ENCODE assay signal across 29 cellular contexts in the genomic region with DNA sequence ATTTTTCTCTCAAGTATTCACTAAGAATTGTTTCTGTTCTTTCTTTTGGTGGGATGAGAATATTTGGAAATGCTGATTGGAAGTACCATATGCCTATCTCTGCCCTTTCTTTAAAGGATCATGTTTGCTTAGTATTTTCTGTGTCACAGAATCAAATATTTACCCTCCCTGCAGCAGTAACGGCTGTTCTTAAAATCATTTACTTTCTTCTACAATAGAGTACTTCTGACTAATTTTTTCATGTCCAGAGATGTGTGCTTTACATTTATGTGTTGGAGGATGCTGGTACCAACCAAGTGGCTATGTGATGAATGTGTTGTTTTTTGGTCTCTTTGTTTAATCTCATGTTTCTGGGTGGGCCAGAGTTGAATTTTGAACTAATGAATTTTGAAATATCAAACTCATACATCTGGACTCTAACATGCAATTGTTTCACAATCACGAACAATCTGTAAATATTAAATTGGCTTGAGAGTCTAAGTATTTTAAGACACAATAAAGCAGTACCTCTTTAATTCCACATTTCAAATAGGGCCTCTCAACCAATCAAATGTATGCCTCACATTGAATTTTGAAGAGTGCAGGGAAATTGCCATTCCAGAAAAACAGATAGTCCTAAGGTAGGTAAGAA.
A peak's percentile ranks its signal among the peaks of the same experiment; 100 is the strongest.
DNase-seq lines count a peak whose midpoint lies in the region; ATAC-seq, FAIRE-seq and TF ChIP-seq lines count a peak whose summit lies in the region.
"Had no signal": no experiment of that assay in that cellular context is flagged by ENCODE, and none has a peak within 500 bp of the region (broad histone marks: within the 10 kb centered on the region; RNA-seq: fewer than 3 reads in every experiment).

No MANE protein-coding gene starts in this region.

- TF ChIP-seq CTCF in 22Rv1 (IDR thresholded peaks at IDR 0.05) = no peak

- FAIRE-seq in urothelium cell line (lab: Jason Lieb, UNC) = no peak
- FAIRE-seq: endothelial cell of umbilical vein, islet of Langerhans had no signal

- no peak for ATAC-seq in GM19324 (IDR thresholded peaks at IDR 0.05; ENCODE audit: low FRiP score, unreplicated experiment)
- ATAC-seq: activated CD4-positive, alpha-beta T cell treated with anti-CD3 and anti-CD28 coated beads for 36 hours; body of pancreas; HCT116 had no signal

- H3K27ac ChIP-seq in 22Rv1 = peak overlapping the region; percentile 65
- H3K27ac ChIP-seq: BLaER1, body of pancreas, lower lobe of right lung, ovary, right atrium auricular region, SK-N-MC, spleen, tibial nerve had no signal

- DNase-seq in DMS53 treated with DMSO at 0.1 percent for 48 hours (lab: John Stamatoyannopoulos, UW; ENCODE audit: unreplicated experiment) (peak; percentile 60), NCI-H774 (lab: John Stamatoyannopoulos, UW) (peak; percentile 24), fibroblast of peridontal ligament (ENCODE audit: extremely low read depth) (peak; percentile 72), urothelium cell line (ENCODE audit: low spot score) (no peak), T-helper 1 cell (no peak), NCI-H2107 treated with DMSO at 0.1 percent for 48 hours (lab: John Stamatoyannopoulos, UW; ENCODE audit: unreplicated experiment) (no peak)
- DNase-seq: ACHN; activated CD4-positive, alpha-beta T cell treated with anti-CD3 and anti-CD28 coated beads for 36 hours; activated CD8-positive, alpha-beta memory T cell treated with anti-CD3 and anti-CD28 coated beads for 24 hours; activated gamma-delta T cell treated with Interleukin-2 at 50 U/mL for 16 hours; activated T-cell treated with anti-CD3 and anti-CD28 coated beads, Interleukin-2, amount 50 U/mL, for 24 hours; body of pancreas; cerebellar nuclear complex; lower lobe of right lung; NCI-H1417 treated with DMSO at 0.1 percent for 48 hours; NCI-H524 treated with DMSO at 0.1 percent for 48 hours; ovary; RPMI8226; spleen; stimulated activated CD4-positive, alpha-beta T cell treated with anti-CD3 and anti-CD28 coated beads, Interleukin-2, amount 100 ng/mL, for 48 hours had no signal

Comparison
In these comparisons a context has a peak if more than half of its experiments do, and no peak if none do; other contexts are left out.
1. DNase-seq: peak in DMS53 treated with DMSO at 0.1 percent for 48 hours (single experiment), NCI-H774 (single experiment) and fibroblast of peridontal ligament (single experiment); none in urothelium cell line (single experiment), T-helper 1 cell (0 of 5) and NCI-H2107 treated with DMSO at 0.1 percent for 48 hours (single experiment).